Comparison of ENCODE assay signal across 8 cellular contexts in the genomic region with DNA sequence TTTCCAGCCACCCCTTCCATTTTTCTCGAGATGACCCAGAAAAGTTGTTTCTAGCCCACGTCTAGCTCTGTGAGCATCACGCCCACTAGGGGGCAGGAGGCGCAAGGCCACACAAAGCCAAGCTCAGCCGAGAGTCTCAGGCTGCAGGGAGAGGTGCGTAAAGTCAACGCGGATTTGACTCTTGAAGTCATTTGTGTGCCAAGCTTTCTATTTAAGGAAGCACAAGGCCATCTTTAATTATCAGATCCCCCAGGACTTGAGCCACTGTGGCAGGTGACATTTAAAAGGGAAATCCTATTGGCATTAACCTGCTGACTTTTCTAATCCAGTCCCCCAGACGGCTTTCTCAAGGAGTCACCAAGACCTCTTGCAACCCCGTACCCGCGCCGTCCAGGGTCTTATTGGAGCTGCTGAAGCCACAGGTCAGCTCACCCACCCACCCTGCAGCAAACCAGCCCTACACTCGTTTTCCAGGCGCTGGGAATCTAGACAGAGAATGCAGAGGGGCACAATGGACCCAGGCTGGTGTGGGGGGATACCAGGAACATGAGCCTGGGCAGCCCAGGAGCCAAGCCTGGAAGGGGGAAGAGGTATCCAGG.
DNase-seq lines count a peak whose midpoint lies in the region; ATAC-seq and TF ChIP-seq lines count a peak whose summit lies in the region.

No MANE protein-coding gene starts in this region.

- H3K4me1 Mint-ChIP-seq in activated T-cell treated with anti-CD3 and anti-CD28 coated beads, Interleukin-2, amount 50 U/mL, for 72 hours (ENCODE audit: low read depth) = peaks cover 50% of the 10 kb centered on the region
- H3K4me1 Mint-ChIP-seq in nephron progenitor cell = peaks cover 27% of the 10 kb centered on the region
- peaks cover 49 to 74% of the 10 kb centered on the region in 2 donors for H3K4me1 Mint-ChIP-seq in stimulated activated naive B cell treated with anti-CD40 and anti-IgM and Interleukin-4, amounts not matched to agents 10 μg/mL and 1 μg/mL and 100 μg/mL, for 72 hours

- TF ChIP-seq CTCF in fibroblast of lung (conservative IDR thresholded peaks at IDR 0.05 in 1 of 2, IDR thresholded peaks at IDR 0.05 in 1 of 2; ENCODE audit: low read depth in 1 of 2, low read length in 2 of 2) (peak; percentile 97), nephron progenitor cell (IDR thresholded peaks at IDR 0.05) (peak; percentile 90)

- H2AFZ ChIP-seq in Karpas-422 (ENCODE audit: low read length) (no peak overlapping the region), fibroblast of lung (ENCODE audit: low read length) (peak overlapping the region; percentile 15)

- no peaks in the 10 kb centered on the region for H3K4me1 ChIP-seq in Karpas-422 (ENCODE audit: low read length)
- H3K4me1 ChIP-seq in fibroblast of lung (ENCODE audit: control insufficient read depth, extremely low read depth, insufficient read depth, low read length) = no peaks in the 10 kb centered on the region

- no peak overlapping the region for H3K4me3 Mint-ChIP-seq in activated T-cell treated with anti-CD3 and anti-CD28 coated beads, Interleukin-2, amount 50 U/mL, for 72 hours
- no peak overlapping the region for H3K4me3 Mint-ChIP-seq in nephron progenitor cell
- no peak overlapping the region for H3K4me3 Mint-ChIP-seq in stimulated activated naive B cell treated with anti-CD40 and anti-IgM and Interleukin-4, amounts not matched to agents 10 μg/mL and 1 μg/mL and 100 μg/mL, for 72 hours

- H3K79me2 ChIP-seq in Karpas-422 (ENCODE audit: low read length) (no peaks in the 10 kb centered on the region), fibroblast of lung (ENCODE audit: control insufficient read depth, insufficient read depth, low read length) (no peaks in the 10 kb centered on the region)

- DNase-seq in ACHN (peak; percentile 80), Karpas-422 (peak; percentile 92), RPMI7951 (ENCODE audit: low read depth) (peak; percentile 79), fibroblast of lung (ENCODE audit: low read depth in 2 of 2) (peak; percentile 76 to 88), nephron progenitor cell (peak; percentile 85)
- peak; percentile 85 to 87 for DNase-seq in activated T-cell treated with anti-CD3 and anti-CD28 coated beads, Interleukin-2, amount 50 U/mL, for 72 hours
- peak; percentile 72 for DNase-seq in stimulated activated naive B cell treated with anti-CD40 and anti-IgM and Interleukin-4, amounts not matched to agents 10 μg/mL and 1 μg/mL and 100 μg/mL, for 72 hours

- H3K9ac ChIP-seq in Karpas-422 (ENCODE audit: low read length) = no peak overlapping the region
- H3K9ac ChIP-seq in fibroblast of lung (ENCODE audit: insufficient read depth, low read length) = no peak overlapping the region

- H3K4me3 ChIP-seq in Karpas-422 (ENCODE audit: low read length) (no peak overlapping the region), fibroblast of lung (replicated peaks in 1 of 4; ENCODE audit: control extremely low read depth in 1 of 4, insufficient read depth in 1 of 4, low read depth in 3 of 4, low read length in 4 of 4) (no peak overlapping the region)

- no peak overlapping the region for H3K4me2 ChIP-seq in Karpas-422 (ENCODE audit: low read depth, low read length, poor library complexity, severe bottlenecking)
- no peak overlapping the region for H3K4me2 ChIP-seq in fibroblast of lung (ENCODE audit: extremely low read depth, insufficient read depth, low read length)

- H3K36me3 ChIP-seq in Karpas-422 (ENCODE audit: insufficient read depth, low read length) = no peaks in the 10 kb centered on the region
- no peaks in the 10 kb centered on the region for H3K36me3 ChIP-seq in fibroblast of lung (ENCODE audit: control insufficient read depth, insufficient read depth, low read length)

- H3K9me3 Mint-ChIP-seq in activated T-cell treated with anti-CD3 and anti-CD28 coated beads, Interleukin-2, amount 50 U/mL, for 72 hours = no peaks in the 10 kb centered on the region
- H3K9me3 Mint-ChIP-seq in nephron progenitor cell = no peaks in the 10 kb centered on the region
- no peaks in the 10 kb centered on the region for H3K9me3 Mint-ChIP-seq in stimulated activated naive B cell treated with anti-CD40 and anti-IgM and Interleukin-4, amounts not matched to agents 10 μg/mL and 1 μg/mL and 100 μg/mL, for 72 hours

- H3K9me3 ChIP-seq in Karpas-422 (ENCODE audit: low read length) (no peaks in the 10 kb centered on the region), fibroblast of lung (ENCODE audit: control insufficient read depth, insufficient read depth, low read depth, low read length) (no peaks in the 10 kb centered on the region)

- H3K27me3 Mint-ChIP-seq in activated T-cell treated with anti-CD3 and anti-CD28 coated beads, Interleukin-2, amount 50 U/mL, for 72 hours (ENCODE audit: low read depth) = peaks cover 11% of the 10 kb centered on the region
- H3K27me3 Mint-ChIP-seq in nephron progenitor cell (ENCODE audit: low read depth, poor library complexity) = peaks cover 3% of the 10 kb centered on the region
- no peaks in the 10 kb centered on the region for H3K27me3 Mint-ChIP-seq in stimulated activated naive B cell treated with anti-CD40 and anti-IgM and Interleukin-4, amounts not matched to agents 10 μg/mL and 1 μg/mL and 100 μg/mL, for 72 hours

- no peak overlapping the region for H3K27ac Mint-ChIP-seq in activated T-cell treated with anti-CD3 and anti-CD28 coated beads, Interleukin-2, amount 50 U/mL, for 72 hours
- no peak overlapping the region for H3K27ac Mint-ChIP-seq in nephron progenitor cell
- H3K27ac Mint-ChIP-seq in stimulated activated naive B cell treated with anti-CD40 and anti-IgM and Interleukin-4, amounts not matched to agents 10 μg/mL and 1 μg/mL and 100 μg/mL, for 72 hours = no peak overlapping the region

- H4K20me1 ChIP-seq in Karpas-422 (ENCODE audit: insufficient read depth, low read depth, low read length) (peaks cover 2% of the 10 kb centered on the region; the same call in 1 of the 2 replicates), fibroblast of lung (ENCODE audit: control insufficient read depth, extremely low read depth, insufficient read depth, low read length) (no peaks in the 10 kb centered on the region)

- no peak overlapping the region for H3K27ac ChIP-seq in Karpas-422 (ENCODE audit: low read length)
- no peak overlapping the region for H3K27ac ChIP-seq in fibroblast of lung (ENCODE audit: insufficient read depth, low read length)

- H3K9me2 ChIP-seq in Karpas-422 (replicated peaks; ENCODE audit: insufficient read depth, low read length) = no peaks in the 10 kb centered on the region

- no peaks in the 10 kb centered on the region for H3K27me3 ChIP-seq in Karpas-422 (ENCODE audit: low read length)
- H3K27me3 ChIP-seq in fibroblast of lung (ENCODE audit: control insufficient read depth, insufficient read depth, low read length) = no peaks in the 10 kb centered on the region

- in situ Hi-C loops in ACHN (cut with HindIII; ENCODE audit: low pct_ligation_motif_present, low pct_unique_long_range_greater_than_20kb, low sequenced_read_pairs) = no loop called here

- no peaks in the 10 kb centered on the region for H3K36me3 Mint-ChIP-seq in activated T-cell treated with anti-CD3 and anti-CD28 coated beads, Interleukin-2, amount 50 U/mL, for 72 hours (ENCODE audit: insufficient read depth in 2 of 2)
- H3K36me3 Mint-ChIP-seq in nephron progenitor cell (ENCODE audit: low read depth) = no peaks in the 10 kb centered on the region
- H3K36me3 Mint-ChIP-seq in stimulated activated naive B cell treated with anti-CD40 and anti-IgM and Interleukin-4, amounts not matched to agents 10 μg/mL and 1 μg/mL and 100 μg/mL, for 72 hours = peaks cover 12 to 22% of the 10 kb centered on the region in 2 donors

- peak; percentile 41 for ATAC-seq in GM18867 (IDR thresholded peaks at IDR 0.05; ENCODE audit: unreplicated experiment)
- peak; percentile 51 to 58 for ATAC-seq in activated T-cell treated with anti-CD3 and anti-CD28 coated beads, Interleukin-2, amount 50 U/mL, for 72 hours (replicated peaks in 1 of 2)
- ATAC-seq in stimulated activated naive B cell treated with anti-CD40 and anti-IgM and Interleukin-4, amounts not matched to agents 10 μg/mL and 1 μg/mL and 100 μg/mL, for 72 hours (replicated peaks) = peak; percentile 63 to 67
